13 cellular contexts compared by ENCODE assay signal in genomic region chr6:167791036-167791779, GRCh38. TPM values are rescaled to one million over a fixed set of nuclear protein-coding genes. Genes with fewer than 3 reads are reported as not detected.
DNase-seq lines count a peak whose midpoint lies in the region; ATAC-seq, FAIRE-seq and TF ChIP-seq lines count a peak whose summit lies in the region.
"Had no signal": no experiment of that assay in that cellular context is flagged by ENCODE, and none has a peak within 500 bp of the region (broad histone marks: within the 10 kb centered on the region; RNA-seq: fewer than 3 reads in every experiment).

No MANE protein-coding gene starts in this region.

- no peaks in the 10 kb centered on the region for H3K36me3 ChIP-seq in kidney (ENCODE audit: control insufficient read depth in 1 of 2, insufficient read depth in 2 of 2, low read length in 2 of 2)
- H3K36me3 ChIP-seq: brain microvascular endothelial cell, upper lobe of left lung had no signal

- TF ChIP-seq CTCF in LNCaP clone FGC (IDR thresholded peaks at IDR 0.05; ENCODE audit: control insufficient read depth, extremely low read depth, insufficient read depth) (no peak), kidney (IDR thresholded peaks at IDR 0.05; ENCODE audit: borderline replicate concordance, extremely low read depth, insufficient read depth) (no peak)

- peak; percentile 55 for FAIRE-seq in kidney (lab: Jason Lieb, UNC)
- FAIRE-seq: islet of Langerhans had no signal

- H3K4me1 ChIP-seq in kidney (ENCODE audit: control insufficient read depth in 1 of 2, insufficient read depth in 1 of 2, low read depth in 1 of 2, low read length in 2 of 2) = peaks cover 16 to 37% of the 10 kb centered on the region in 2 donors

- peak overlapping the region; percentile 73 to 91 for H3K27ac ChIP-seq in kidney (ENCODE audit: low read depth in 2 of 2, low read length in 2 of 2)
- H3K27ac ChIP-seq: brain microvascular endothelial cell, upper lobe of left lung had no signal

- intact Hi-C loops in kidney (cut with DNase I) = no loop called here
- intact Hi-C loops in sciatic nerve (cut with DNase I) = no loop called here

- H3K4me3 ChIP-seq in LNCaP clone FGC (ENCODE audit: low read depth, low read length) (no peak overlapping the region), kidney (ENCODE audit: low read length in 2 of 2) (peak overlapping the region; percentile 46 to 54)
- H3K4me3 ChIP-seq: upper lobe of left lung had no signal

- peak; percentile 63 for ATAC-seq in sciatic nerve
- no peak for ATAC-seq in HG02588 (IDR thresholded peaks at IDR 0.05; ENCODE audit: unreplicated experiment)

- no peaks in the 10 kb centered on the region for H3K9me3 ChIP-seq in kidney (ENCODE audit: control insufficient read depth in 1 of 2, low read length in 2 of 2)
- H3K9me3 ChIP-seq: upper lobe of left lung had no signal

- peak overlapping the region in 1 of 2 donors; percentile 10 for H3K9ac ChIP-seq in kidney (ENCODE audit: low read length in 2 of 2)

- DNase-seq in LNCaP clone FGC (ENCODE audit: low read depth) (peak; percentile 30), astrocyte of the hippocampus (ENCODE audit: low read depth, low spot score) (peak; percentile 41), kidney (peak; percentile 93), sciatic nerve (ENCODE audit: low spot score) (no peak), AG08396 (ENCODE audit: low spot score) (no peak), NOMO-1 treated with dmso at 0.1 percent for 144 hours (lab: John Stamatoyannopoulos, UW; ENCODE audit: unreplicated experiment) (no peak)
- DNase-seq: brain microvascular endothelial cell, GDM1, MM.1S, NCI-H2171 treated with DMSO at 0.1 percent for 48 hours, upper lobe of left lung had no signal

RNA-seq across cellular contexts. Expression of gene AFDN, which starts 35.5 kb away (rescaled TPM):
- total RNA-seq in kidney = 175 TPM
- polyA plus RNA-seq in kidney (ENCODE audit: insufficient read depth, low read depth, low replicate concordance) = 21.5 TPM
- 212 TPM for total RNA-seq in sciatic nerve

Comparison
In these comparisons a context has a peak if more than half of its experiments do, and no peak if none do; other contexts are left out.
1. DNase-seq: peak in LNCaP clone FGC (single experiment), astrocyte of the hippocampus (single experiment) and kidney (single experiment); none in sciatic nerve (single experiment), AG08396 (single experiment) and NOMO-1 treated with dmso at 0.1 percent for 144 hours (single experiment).